5 cellular contexts compared by ENCODE assay signal in the genomic region with DNA sequence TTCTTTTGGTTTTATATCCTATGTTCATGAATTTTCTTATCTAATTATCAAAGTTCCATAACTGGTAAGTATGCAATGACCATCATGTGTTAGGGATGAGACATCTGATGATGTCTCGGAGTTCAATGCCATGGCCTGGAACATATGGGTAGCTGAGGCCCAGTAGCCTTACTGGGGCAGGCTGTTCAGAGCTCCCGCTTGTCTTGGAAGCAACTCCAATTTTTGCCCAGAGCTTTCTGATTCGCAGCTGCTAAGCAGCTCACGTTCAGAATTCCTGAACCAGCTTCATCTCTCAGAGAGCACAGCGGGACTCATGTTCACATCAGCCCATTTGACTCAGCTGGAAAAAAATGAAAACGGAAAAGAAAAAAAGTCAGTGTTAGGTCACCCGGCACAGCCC.
"Had no signal": no experiment of that assay in that cellular context is flagged by ENCODE, and none has a peak within 500 bp of the region (broad histone marks: within the 10 kb centered on the region; RNA-seq: fewer than 3 reads in every experiment).

No MANE protein-coding gene starts in this region.

- H3K4me2 ChIP-seq: GM23338 had no signal

- H3K9me3 Mint-ChIP-seq: GM23338, H9 had no signal

- H3K4me3 Mint-ChIP-seq: GM23338, H9 had no signal

- H2AFZ ChIP-seq: GM23338 had no signal

- H3K4me3 ChIP-seq: GM23338, K562 had no signal

- ATAC-seq: GM23338, K562 had no signal

- H3K27ac Mint-ChIP-seq: GM23338, H9 had no signal

- DNase-seq: H9, IMR-90 had no signal

- H3K27ac ChIP-seq: HL-60 had no signal
